Comparison of ENCODE assay signal across 16 cellular contexts in the genomic region with DNA sequence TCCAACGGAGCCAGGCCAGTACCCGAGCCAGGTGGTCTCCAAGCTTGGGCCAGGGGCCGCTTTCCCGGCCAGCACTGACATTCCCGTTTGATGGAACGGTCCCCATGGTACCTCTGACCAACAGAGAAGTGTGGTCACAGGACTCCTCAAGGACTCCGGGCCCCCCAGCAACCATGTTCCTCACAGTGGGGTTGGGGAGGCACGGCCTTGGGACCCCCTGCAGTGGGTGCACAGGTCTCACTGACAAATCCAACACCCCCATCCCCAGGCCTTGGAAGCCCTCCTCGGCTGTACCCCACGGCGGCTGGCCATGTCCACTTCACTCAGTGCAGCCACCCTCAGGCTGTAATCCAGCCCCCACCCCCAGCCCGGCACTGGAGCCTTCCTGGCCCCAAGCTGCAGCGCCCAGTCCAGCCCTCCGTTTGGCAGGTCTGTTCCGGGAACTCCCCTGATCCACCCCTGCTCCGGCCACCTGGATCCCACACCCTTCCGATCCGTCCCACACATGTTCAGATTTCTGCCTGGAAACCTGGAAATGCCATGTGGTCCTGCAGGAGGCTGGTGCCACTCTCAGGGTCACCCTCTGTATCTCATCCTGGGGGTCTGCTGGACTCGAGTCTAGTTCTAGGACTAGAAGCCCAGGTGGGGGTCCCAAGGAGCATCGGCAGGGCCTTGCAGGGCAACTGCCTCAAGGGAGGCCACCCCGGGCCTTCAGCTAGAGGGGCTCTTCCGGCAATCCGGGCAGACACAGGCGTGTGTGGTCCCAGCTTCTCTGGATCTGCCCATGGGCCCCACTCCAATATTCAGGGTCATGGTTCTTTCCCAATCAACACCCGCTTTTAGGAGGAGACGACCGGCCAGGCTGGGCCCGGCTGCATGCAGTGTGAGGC. TPM values are rescaled to one million over a fixed set of nuclear protein-coding genes. Genes with fewer than 3 reads are reported as not detected.
DNase-seq lines count a peak whose midpoint lies in the region; ATAC-seq and TF ChIP-seq lines count a peak whose summit lies in the region.
"Had no signal": no experiment of that assay in that cellular context is flagged by ENCODE, and none has a peak within 500 bp of the region (broad histone marks: within the 10 kb centered on the region; RNA-seq: fewer than 3 reads in every experiment).

No MANE protein-coding gene starts in this region.

- no peaks in the 10 kb centered on the region for H3K9me3 Mint-ChIP-seq in Caco-2 (ENCODE audit: unreplicated experiment)

- H3K27ac ChIP-seq in RWPE2 (ENCODE audit: poor library complexity, severe bottlenecking) (no peak overlapping the region), lower lobe of right lung (no peak overlapping the region), spleen (no peak overlapping the region)

- BruUV-seq in Caco-2 (replicated peaks; lab: Mats Ljungman, UMichigan): no TSS peak

- H3K27ac Mint-ChIP-seq in Caco-2 (ENCODE audit: unreplicated experiment): no peak overlapping the region
- H3K27ac Mint-ChIP-seq: CD4-positive, alpha-beta memory T cell had no signal

- ATAC-seq in left ventricle myocardium superior (no peak), left cardiac atrium (no peak), RWPE2 (ENCODE audit: low read depth) (no peak), lower lobe of right lung (no peak), HG03159 (IDR thresholded peaks at IDR 0.05; ENCODE audit: unreplicated experiment) (no peak)

- CTCF ChIA-PET in Caco-2 (lab: Charles Lee): no interaction called here

- TF ChIP-seq CTCF in RWPE2 (IDR thresholded peaks at IDR 0.05; ENCODE audit: poor library complexity, severe bottlenecking) (no peak), lower lobe of right lung (IDR thresholded peaks at IDR 0.05) (no peak), spleen (IDR thresholded peaks at IDR 0.05 in 8 of 11, conservative IDR thresholded peaks at IDR 0.05 in 3 of 11) (no peak), Caco-2 (IDR thresholded peaks at IDR 0.05; ENCODE audit: insufficient read depth in 1 of 2, low read depth in 1 of 2, low read length in 1 of 2, severe bottlenecking in 1 of 2, unreplicated experiment in 1 of 2) (no peak)

- TF ChIP-seq POLR2A in spleen (IDR thresholded peaks at IDR 0.05): no peak

- H3K36me3 ChIP-seq in RWPE2 (ENCODE audit: low read depth): no peaks in the 10 kb centered on the region
- no peaks in the 10 kb centered on the region for H3K36me3 ChIP-seq in lower lobe of right lung
- H3K36me3 ChIP-seq in spleen: peaks cover 0 to 81% (median 13%) of the 10 kb centered on the region in 6 donors
- H3K36me3 ChIP-seq in Caco-2 (ENCODE audit: control insufficient read depth, insufficient read depth, low read length): no peaks in the 10 kb centered on the region
- H3K36me3 ChIP-seq: HAP-1 had no signal

- H3K4me1 ChIP-seq in RWPE2 (ENCODE audit: insufficient read depth, poor library complexity, severe bottlenecking): no peaks in the 10 kb centered on the region
- no peaks in the 10 kb centered on the region for H3K4me1 ChIP-seq in lower lobe of right lung
- no peaks in the 10 kb centered on the region for H3K4me1 ChIP-seq in spleen
- no peaks in the 10 kb centered on the region for H3K4me1 ChIP-seq in Caco-2
- H3K4me1 ChIP-seq: HAP-1 had no signal

- intact Hi-C loops in left ventricle myocardium superior (cut with micrococcal nuclease): no loop called here
- intact Hi-C loops in left cardiac atrium (cut with DNase I): no loop called here
- intact Hi-C loops in lower lobe of right lung (cut with DNase I): no loop called here
- intact Hi-C loops in spleen (cut with DNase I; ENCODE audit: low total_unique reads): no loop called here
- intact Hi-C loops in Caco-2 (cut with micrococcal nuclease; ENCODE audit: unreplicated experiment): no loop called here

- DNase-seq in left ventricle myocardium superior (peak; percentile 21), left cardiac atrium (no peak), RWPE2 (ENCODE audit: low spot score) (peak; percentile 61), lower lobe of right lung (peak; percentile 41), spleen (peak; percentile 56), Caco-2 (no peak)
- DNase-seq in stimulated activated CD4-positive, alpha-beta T cell treated with anti-CD3 and anti-CD28 coated beads, Interleukin-12 subunit alpha, Interleukin-12 subunit beta, amount 100 ng/mL, for 4 hours: no peak
- DNase-seq: ACHN; C1 segment of cervical spinal cord; CD4-positive, alpha-beta memory T cell; COR-L47; DND-41; GDM1 had no signal

- no peak overlapping the region for H3K4me3 Mint-ChIP-seq in Caco-2 (ENCODE audit: unreplicated experiment)
- H3K4me3 Mint-ChIP-seq: CD4-positive, alpha-beta memory T cell had no signal

- H3K4me1 Mint-ChIP-seq in Caco-2 (ENCODE audit: low read depth, unreplicated experiment): no peaks in the 10 kb centered on the region
- H3K4me1 Mint-ChIP-seq: CD4-positive, alpha-beta memory T cell had no signal

- H3K27me3 ChIP-seq in RWPE2 (ENCODE audit: insufficient read depth, poor library complexity, severe bottlenecking) (no peaks in the 10 kb centered on the region), lower lobe of right lung (ENCODE audit: low read depth) (peaks cover 10% of the 10 kb centered on the region), spleen (replicated peaks in 1 of 7) (peaks cover 0 to 14% (median 0%) of the 10 kb centered on the region in 7 donors), Caco-2 (replicated peaks; ENCODE audit: control insufficient read depth, insufficient read depth, low read length) (no peaks in the 10 kb centered on the region)

- H3K9me3 ChIP-seq in RWPE2 (ENCODE audit: severe bottlenecking): peaks cover 6% of the 10 kb centered on the region
- no peaks in the 10 kb centered on the region for H3K9me3 ChIP-seq in lower lobe of right lung
- H3K9me3 ChIP-seq in spleen: peaks cover 0 to 10% (median 6%) of the 10 kb centered on the region in 8 donors
- peaks cover 6% of the 10 kb centered on the region; the same call in 1 of the 2 replicates for H3K9me3 ChIP-seq in Caco-2

- H3K4me3 ChIP-seq in RWPE2 (ENCODE audit: severe bottlenecking): no peak overlapping the region
- H3K4me3 ChIP-seq in lower lobe of right lung: no peak overlapping the region
- H3K4me3 ChIP-seq in spleen: no peak overlapping the region
- no peak overlapping the region for H3K4me3 ChIP-seq in Caco-2 (ENCODE audit: low read depth, low read length)
- H3K4me3 ChIP-seq: HAP-1 had no signal

- POLR2A ChIA-PET in Caco-2 (lab: Charles Lee): no interaction called here

- peaks cover 6% of the 10 kb centered on the region for H3K36me3 Mint-ChIP-seq in Caco-2 (ENCODE audit: insufficient read depth, unreplicated experiment)

- no peaks in the 10 kb centered on the region for H3K27me3 Mint-ChIP-seq in Caco-2 (ENCODE audit: insufficient read depth, unreplicated experiment)

- WGBS in spleen, 5 donors: 89 to 97% (median 95%) methylated on average over 21 to 28 of the region's 28 CpGs

RNA-seq across cellular contexts. Expression of gene TBX1, which starts 26.6 kb away (rescaled TPM):
- total RNA-seq in left ventricle myocardium superior (3.6 TPM), left cardiac atrium (1 to 10 TPM in 1 of 2 donors, under 1 TPM in 1; 0.47 to 2.4 TPM), lower lobe of right lung (13.5 TPM), spleen (10 to 100 TPM in 1 of 7 donors, 1 to 10 TPM in 3, under 1 TPM in 3; 0.23 to 10.5 (median 3.1) TPM), Caco-2 (2022) (4.2 and 5.3 TPM in 2 replicates)
- polyA plus RNA-seq in spleen: under 1 TPM; 0.17 to 0.71 (median 0.61) TPM
- total RNA-seq: CD4-positive, alpha-beta memory T cell had no signal
- polyA plus RNA-seq: CD4-positive, alpha-beta memory T cell; H1 had no signal

Comparison
In these comparisons a context has a peak if more than half of its experiments do, and no peak if none do; other contexts are left out.
1. DNase-seq: peak in left ventricle myocardium superior (single experiment), RWPE2 (single experiment), lower lobe of right lung (single experiment) and spleen (single experiment); none in left cardiac atrium (single experiment), Caco-2 (0 of 2) and stimulated activated CD4-positive, alpha-beta T cell treated with anti-CD3 and anti-CD28 coated beads, Interleukin-12 subunit alpha, Interleukin-12 subunit beta, amount 100 ng/mL, for 4 hours (single experiment).